Comparison of ENCODE assay signal across 11 cellular contexts in genomic region chr16:47565454-47565853, GRCh38.
DNase-seq lines count a peak whose midpoint lies in the region; ATAC-seq and TF ChIP-seq lines count a peak whose summit lies in the region.
"Had no signal": no experiment of that assay in that cellular context is flagged by ENCODE, and none has a peak within 500 bp of the region (broad histone marks: within the 10 kb centered on the region; RNA-seq: fewer than 3 reads in every experiment).

No MANE protein-coding gene starts in this region.

- H3K27ac ChIP-seq in CD8-positive, alpha-beta memory T cell (ENCODE audit: low read depth, low read length), result no peak overlapping the region
- H3K27ac ChIP-seq in mammary epithelial cell (ENCODE audit: insufficient read depth, low read depth, low read length), result no peak overlapping the region

- POLR2A ChIA-PET in CD8-positive, alpha-beta memory T cell (lab: Charles Lee), result no interaction called here

- no TSS peak for BruUV-seq in mammary epithelial cell (replicated peaks; lab: Mats Ljungman, UMichigan)

- peaks cover 45% of the 10 kb centered on the region for H3K4me1 ChIP-seq in CD8-positive, alpha-beta memory T cell (ENCODE audit: insufficient read depth, low read length)
- H3K4me1 ChIP-seq in mammary epithelial cell (ENCODE audit: insufficient read depth, low read length), result peaks cover 10% of the 10 kb centered on the region

- H3K27me3 ChIP-seq in CD8-positive, alpha-beta memory T cell (ENCODE audit: insufficient read depth, low read length, poor library complexity, severe bottlenecking), result no peaks in the 10 kb centered on the region
- no peaks in the 10 kb centered on the region for H3K27me3 ChIP-seq in mammary epithelial cell (ENCODE audit: insufficient read depth, low read length)
- H3K27me3 ChIP-seq: upper lobe of left lung had no signal

- peak overlapping the region; percentile 16 for H3K4me2 ChIP-seq in mammary epithelial cell (ENCODE audit: insufficient read depth, low read depth, low read length)

- peaks cover 2% of the 10 kb centered on the region for H3K79me2 ChIP-seq in mammary epithelial cell (ENCODE audit: insufficient read depth, low read length)

- peak in 1 of 5 donors; percentile 12 for DNase-seq in CD8-positive, alpha-beta memory T cell
- peak; percentile 93 for DNase-seq in NOMO-1 treated with DMSO at 0.1 percent for 48 hours (lab: John Stamatoyannopoulos, UW; ENCODE audit: unreplicated experiment)
- DNase-seq in mammary epithelial cell, result peak; percentile 58
- no peak for DNase-seq in memory B cell (ENCODE audit: low spot score in 2 of 2)
- no peak for DNase-seq in NCI-H345 (lab: John Stamatoyannopoulos, UW)
- no peak for DNase-seq in NCI-H2029 treated with DMSO at 0.1 percent for 48 hours (lab: John Stamatoyannopoulos, UW)
- DNase-seq: activated naive CD8-positive, alpha-beta T cell treated with anti-CD3 and anti-CD28 coated beads, Interleukin-2, amount 10 ng/mL, durations not matched to agents 7 days and 5 days had no signal

- peaks cover 24 to 53% (median 32%) of the 10 kb centered on the region in 3 donors for H3K36me3 Mint-ChIP-seq in CD8-positive, alpha-beta memory T cell
- H3K36me3 Mint-ChIP-seq in memory B cell, result peaks cover 41% of the 10 kb centered on the region

- peak overlapping the region; percentile 5 for H3K4me3 ChIP-seq in CD8-positive, alpha-beta memory T cell (ENCODE audit: low read length)
- H3K4me3 ChIP-seq in mammary epithelial cell (replicated peaks in 1 of 3; ENCODE audit: insufficient read depth in 1 of 3, low read depth in 2 of 3, low read length in 3 of 3), result no peak overlapping the region
- H3K4me3 ChIP-seq: upper lobe of left lung had no signal

- intact Hi-C loops in mammary epithelial cell (cut with micrococcal nuclease), result no loop called here

- in situ Hi-C loops in mammary epithelial cell (cut with MboI; ENCODE audit: low sequenced_read_pairs in 2 of 2), result no loop called here

- no peaks in the 10 kb centered on the region for H3K27me3 Mint-ChIP-seq in CD8-positive, alpha-beta memory T cell
- H3K27me3 Mint-ChIP-seq in memory B cell, result no peaks in the 10 kb centered on the region
- H3K27me3 Mint-ChIP-seq: activated naive CD8-positive, alpha-beta T cell treated with anti-CD3 and anti-CD28 coated beads, Interleukin-2, amount 10 ng/mL, durations not matched to agents 7 days and 5 days had no signal

- no peak overlapping the region for H3K9ac ChIP-seq in mammary epithelial cell (ENCODE audit: insufficient read depth, low read length)

- H3K36me3 ChIP-seq in CD8-positive, alpha-beta memory T cell (ENCODE audit: insufficient read depth, low read length), result no peaks in the 10 kb centered on the region
- no peaks in the 10 kb centered on the region for H3K36me3 ChIP-seq in mammary epithelial cell (ENCODE audit: insufficient read depth, low read length)
- H3K36me3 ChIP-seq: upper lobe of left lung had no signal

- ATAC-seq in memory B cell (ENCODE audit: low read depth) (no peak), HG03039 (IDR thresholded peaks at IDR 0.05; ENCODE audit: unreplicated experiment) (no peak), HG02884 (IDR thresholded peaks at IDR 0.05; ENCODE audit: unreplicated experiment) (no peak)

- peak overlapping the region; percentile 49 to 90 (median 75) for H3K27ac Mint-ChIP-seq in CD8-positive, alpha-beta memory T cell
- peak overlapping the region; percentile 45 for H3K27ac Mint-ChIP-seq in memory B cell
- H3K27ac Mint-ChIP-seq: activated naive CD8-positive, alpha-beta T cell treated with anti-CD3 and anti-CD28 coated beads, Interleukin-2, amount 10 ng/mL, durations not matched to agents 7 days and 5 days had no signal

- peaks cover 0 to 9% (median 4%) of the 10 kb centered on the region in 5 donors for H3K9me3 Mint-ChIP-seq in CD8-positive, alpha-beta memory T cell
- H3K9me3 Mint-ChIP-seq in memory B cell, result no peaks in the 10 kb centered on the region

- H2AFZ ChIP-seq in mammary epithelial cell (ENCODE audit: low read depth, low read length), result peak overlapping the region; percentile 59

- no peaks in the 10 kb centered on the region for H4K20me1 ChIP-seq in mammary epithelial cell (ENCODE audit: insufficient read depth, low read length)

- dilution Hi-C loops in mammary epithelial cell (cut with HindIII; ENCODE audit: low sequenced_read_pairs), result no loop called here

- H3K4me3 Mint-ChIP-seq in CD8-positive, alpha-beta memory T cell, result peak overlapping the region; percentile 9 to 83 (median 68)
- no peak overlapping the region for H3K4me3 Mint-ChIP-seq in memory B cell
- H3K4me3 Mint-ChIP-seq: activated naive CD8-positive, alpha-beta T cell treated with anti-CD3 and anti-CD28 coated beads, Interleukin-2, amount 10 ng/mL, durations not matched to agents 7 days and 5 days; neural crest cell had no signal

- no peaks in the 10 kb centered on the region for H3K9me3 ChIP-seq in CD8-positive, alpha-beta memory T cell (ENCODE audit: low read length)
- no peaks in the 10 kb centered on the region for H3K9me3 ChIP-seq in mammary epithelial cell (replicated peaks; ENCODE audit: insufficient read depth, low read length)
- H3K9me3 ChIP-seq: upper lobe of left lung had no signal

- TF ChIP-seq CTCF in mammary epithelial cell (conservative IDR thresholded peaks at IDR 0.05 in 1 of 2, IDR thresholded peaks at IDR 0.05 in 1 of 2; ENCODE audit: extremely low read depth in 1 of 2, insufficient read depth in 1 of 2, low read depth in 1 of 2, low read length in 2 of 2), result no peak

- CTCF ChIA-PET in CD8-positive, alpha-beta memory T cell (lab: Charles Lee), result no interaction called here
- CTCF ChIA-PET in mammary epithelial cell (lab: Charles Lee; ENCODE audit: low non-redundant PET), result no interaction called here

- 0% methylated on average over 6 of the region's 6 CpGs for WGBS in mammary epithelial cell (ENCODE audit: low coverage, missing lambda C conversion rate)

- peaks cover 67 to 74% (median 72%) of the 10 kb centered on the region in 3 donors for H3K4me1 Mint-ChIP-seq in CD8-positive, alpha-beta memory T cell
- peaks cover 42% of the 10 kb centered on the region for H3K4me1 Mint-ChIP-seq in memory B cell

Comparison
In these comparisons a context has a peak if more than half of its experiments do, and no peak if none do; other contexts are left out.
1. DNase-seq: peak in NOMO-1 treated with DMSO at 0.1 percent for 48 hours (single experiment) and mammary epithelial cell (single experiment); none in memory B cell (0 of 2), NCI-H345 (single experiment) and NCI-H2029 treated with DMSO at 0.1 percent for 48 hours (single experiment).